In the genomic region with DNA sequence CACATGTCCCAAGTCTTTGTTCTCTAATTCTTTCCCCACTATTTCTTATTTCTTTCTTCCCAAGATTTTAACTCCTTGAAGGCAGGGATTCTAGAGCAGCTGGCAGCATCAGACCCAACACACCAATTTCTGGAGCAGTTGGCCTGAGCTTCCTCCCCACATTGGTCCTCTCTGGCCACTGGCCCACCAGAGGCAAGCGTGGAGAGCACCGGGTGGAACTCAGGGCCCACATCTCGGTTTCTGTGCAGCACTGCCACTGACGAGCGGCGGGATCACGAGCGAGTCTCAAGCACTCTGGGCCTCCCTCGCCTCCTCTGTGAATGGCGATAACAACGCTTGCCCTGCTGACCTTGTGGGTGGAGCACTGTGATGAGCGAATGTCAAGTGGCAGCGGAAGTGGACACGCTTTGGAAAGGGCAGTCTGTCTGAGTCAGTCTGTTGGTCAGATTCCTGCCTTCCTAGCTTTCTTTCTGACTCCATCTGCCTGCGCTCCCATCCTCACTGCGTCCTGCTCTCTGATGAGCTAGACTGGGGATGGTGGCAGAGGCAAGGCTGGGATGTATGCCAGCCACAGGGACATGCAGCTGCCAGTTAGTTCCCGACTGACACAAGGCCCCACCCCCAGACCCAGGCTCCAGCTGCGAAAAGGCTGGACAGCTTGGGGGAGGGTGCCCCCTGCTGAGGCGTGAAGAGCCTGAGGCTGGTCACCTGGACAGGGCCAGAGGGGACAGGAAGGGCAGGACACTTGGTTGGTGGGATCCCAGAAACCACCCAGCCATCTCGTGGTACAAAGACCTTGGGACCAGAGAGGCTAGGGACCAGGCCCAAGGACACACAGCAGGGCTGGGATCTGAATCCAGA, we compare ENCODE assay signal across 1 cellular context.
TF ChIP-seq lines count a peak whose summit lies in the region.

No MANE protein-coding gene starts in this region.

TF ChIP-seq in HEK293, 187 proteins besides CTCF, POLR2A, EP300 and RAD21 (continued from another document):
- no peak for TF ChIP-seq BCL6B (tag by site-specific recombination; IDR thresholded peaks at IDR 0.05)
- no peak for TF ChIP-seq RBAK (tag by site-specific recombination; IDR thresholded peaks at IDR 0.05)
- TF ChIP-seq, protein P1, sequence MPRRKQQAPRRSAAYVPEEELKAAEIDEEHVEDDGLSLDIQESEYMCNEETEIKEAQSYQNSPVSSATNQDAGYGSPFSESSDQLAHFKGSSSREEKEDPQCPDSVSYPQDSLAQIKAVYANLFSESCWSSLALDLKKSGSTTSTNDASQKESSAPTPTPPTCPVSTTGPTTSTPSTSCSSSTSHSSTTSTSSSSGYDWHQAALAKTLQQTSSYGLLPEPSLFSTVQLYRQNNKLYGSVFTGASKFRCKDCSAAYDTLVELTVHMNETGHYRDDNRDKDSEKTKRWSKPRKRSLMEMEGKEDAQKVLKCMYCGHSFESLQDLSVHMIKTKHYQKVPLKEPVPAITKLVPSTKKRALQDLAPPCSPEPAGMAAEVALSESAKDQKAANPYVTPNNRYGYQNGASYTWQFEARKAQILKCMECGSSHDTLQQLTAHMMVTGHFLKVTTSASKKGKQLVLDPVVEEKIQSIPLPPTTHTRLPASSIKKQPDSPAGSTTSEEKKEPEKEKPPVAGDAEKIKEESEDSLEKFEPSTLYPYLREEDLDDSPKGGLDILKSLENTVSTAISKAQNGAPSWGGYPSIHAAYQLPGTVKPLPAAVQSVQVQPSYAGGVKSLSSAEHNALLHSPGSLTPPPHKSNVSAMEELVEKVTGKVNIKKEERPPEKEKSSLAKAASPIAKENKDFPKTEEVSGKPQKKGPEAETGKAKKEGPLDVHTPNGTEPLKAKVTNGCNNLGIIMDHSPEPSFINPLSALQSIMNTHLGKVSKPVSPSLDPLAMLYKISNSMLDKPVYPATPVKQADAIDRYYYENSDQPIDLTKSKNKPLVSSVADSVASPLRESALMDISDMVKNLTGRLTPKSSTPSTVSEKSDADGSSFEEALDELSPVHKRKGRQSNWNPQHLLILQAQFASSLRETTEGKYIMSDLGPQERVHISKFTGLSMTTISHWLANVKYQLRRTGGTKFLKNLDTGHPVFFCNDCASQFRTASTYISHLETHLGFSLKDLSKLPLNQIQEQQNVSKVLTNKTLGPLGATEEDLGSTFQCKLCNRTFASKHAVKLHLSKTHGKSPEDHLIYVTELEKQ (tag by site-specific recombination; IDR thresholded peaks at IDR 0.05; ENCODE audit: borderline replicate concordance) = no peak
- no peak for TF ChIP-seq ZSCAN30 (tag by site-specific recombination; IDR thresholded peaks at IDR 0.05)
- TF ChIP-seq HOXD13 (CRISPR knock-in tag; IDR thresholded peaks at IDR 0.05; ENCODE audit: borderline replicate concordance) = no peak
- TF ChIP-seq ZNF549 (tag by site-specific recombination; IDR thresholded peaks at IDR 0.05) = no peak
- TF ChIP-seq, protein P2, sequence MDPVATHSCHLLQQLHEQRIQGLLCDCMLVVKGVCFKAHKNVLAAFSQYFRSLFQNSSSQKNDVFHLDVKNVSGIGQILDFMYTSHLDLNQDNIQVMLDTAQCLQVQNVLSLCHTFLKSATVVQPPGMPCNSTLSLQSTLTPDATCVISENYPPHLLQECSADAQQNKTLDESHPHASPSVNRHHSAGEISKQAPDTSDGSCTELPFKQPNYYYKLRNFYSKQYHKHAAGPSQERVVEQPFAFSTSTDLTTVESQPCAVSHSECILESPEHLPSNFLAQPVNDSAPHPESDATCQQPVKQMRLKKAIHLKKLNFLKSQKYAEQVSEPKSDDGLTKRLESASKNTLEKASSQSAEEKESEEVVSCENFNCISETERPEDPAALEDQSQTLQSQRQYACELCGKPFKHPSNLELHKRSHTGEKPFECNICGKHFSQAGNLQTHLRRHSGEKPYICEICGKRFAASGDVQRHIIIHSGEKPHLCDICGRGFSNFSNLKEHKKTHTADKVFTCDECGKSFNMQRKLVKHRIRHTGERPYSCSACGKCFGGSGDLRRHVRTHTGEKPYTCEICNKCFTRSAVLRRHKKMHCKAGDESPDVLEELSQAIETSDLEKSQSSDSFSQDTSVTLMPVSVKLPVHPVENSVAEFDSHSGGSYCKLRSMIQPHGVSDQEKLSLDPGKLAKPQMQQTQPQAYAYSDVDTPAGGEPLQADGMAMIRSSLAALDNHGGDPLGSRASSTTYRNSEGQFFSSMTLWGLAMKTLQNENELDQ (tag by site-specific recombination; IDR thresholded peaks at IDR 0.05; ENCODE audit: low read depth) = no peak
